Comparison of ENCODE assay signal across 8 cellular contexts in genomic region chr6:85923013-85923430, GRCh38.
A peak's percentile ranks its signal among the peaks of the same experiment; 100 is the strongest.
DNase-seq lines count a peak whose midpoint lies in the region; ATAC-seq, FAIRE-seq and TF ChIP-seq lines count a peak whose summit lies in the region.

No MANE protein-coding gene starts in this region.

- 0 to 4% methylated on average over 2 of the region's 2 CpGs for WGBS in body of pancreas, 2 donors
- WGBS in upper lobe of left lung, 2 donors, result 0 to 8% methylated on average over 2 of the region's 2 CpGs

- H3K9ac ChIP-seq in kidney (ENCODE audit: low read length in 2 of 2), result no peak overlapping the region

- TF ChIP-seq POLR2A in body of pancreas (IDR thresholded peaks at IDR 0.05) (no peak), upper lobe of left lung (IDR thresholded peaks at IDR 0.05) (no peak)

- peak; percentile 41 for FAIRE-seq in kidney (lab: Jason Lieb, UNC)

- no peaks in the 10 kb centered on the region for H3K9me3 ChIP-seq in body of pancreas
- no peaks in the 10 kb centered on the region for H3K9me3 ChIP-seq in kidney (ENCODE audit: control insufficient read depth in 1 of 2, low read length in 2 of 2)
- no peaks in the 10 kb centered on the region for H3K9me3 ChIP-seq in upper lobe of left lung

- intact Hi-C loops in body of pancreas (cut with DNase I) (no loop called here), kidney (cut with DNase I) (no loop called here)

- peak; percentile 3 for DNase-seq in activated CD4-positive, alpha-beta T cell treated with anti-CD3 and anti-CD28 coated beads for 48 hours
- no peak for DNase-seq in activated CD4-positive, alpha-beta T cell treated with anti-CD3 and anti-CD28 coated beads for 1 hour
- DNase-seq in NCI-H748 (lab: John Stamatoyannopoulos, UW; ENCODE audit: unreplicated experiment) (peak; percentile 67), body of pancreas (peak; percentile 41 to 64 (median 51)), kidney (no peak), upper lobe of left lung (no peak)

- no peaks in the 10 kb centered on the region for H3K27me3 ChIP-seq in body of pancreas
- H3K27me3 ChIP-seq in upper lobe of left lung, result no peaks in the 10 kb centered on the region

- H3K36me3 ChIP-seq in body of pancreas (replicated peaks in 1 of 2; ENCODE audit: insufficient read depth in 1 of 2, low read depth in 2 of 2) (no peaks in the 10 kb centered on the region), kidney (ENCODE audit: control insufficient read depth in 1 of 2, insufficient read depth in 2 of 2, low read length in 2 of 2) (no peaks in the 10 kb centered on the region), upper lobe of left lung (no peaks in the 10 kb centered on the region)

- TF ChIP-seq CTCF in body of pancreas (IDR thresholded peaks at IDR 0.05) (peak; percentile 55 to 93 (median 91)), kidney (IDR thresholded peaks at IDR 0.05; ENCODE audit: borderline replicate concordance, extremely low read depth, insufficient read depth) (peak; percentile 78), upper lobe of left lung (IDR thresholded peaks at IDR 0.05) (peak in 5 of 6 experiments; percentile 36 to 64 (median 49))

- H3K4me1 ChIP-seq in body of pancreas (peaks cover 5% of the 10 kb centered on the region), kidney (ENCODE audit: control insufficient read depth in 1 of 2, insufficient read depth in 1 of 2, low read depth in 1 of 2, low read length in 2 of 2) (no peaks in the 10 kb centered on the region), upper lobe of left lung (no peaks in the 10 kb centered on the region)

- no peak for TF ChIP-seq EP300 in upper lobe of left lung (IDR thresholded peaks at IDR 0.05)

- H3K4me3 ChIP-seq in body of pancreas (no peak overlapping the region), kidney (ENCODE audit: low read length in 2 of 2) (no peak overlapping the region), upper lobe of left lung (no peak overlapping the region)

- peak; percentile 97 for ATAC-seq in GM21390 (IDR thresholded peaks at IDR 0.05; ENCODE audit: unreplicated experiment)
- peak; percentile 87 for ATAC-seq in HG03469 (IDR thresholded peaks at IDR 0.05; ENCODE audit: unreplicated experiment)
- ATAC-seq in body of pancreas, result peak; percentile 93
- peak; percentile 58 to 59 for ATAC-seq in upper lobe of left lung (ENCODE audit: low FRiP score in 2 of 2)

- H3K27ac ChIP-seq in body of pancreas, result no peak overlapping the region
- no peak overlapping the region for H3K27ac ChIP-seq in kidney (ENCODE audit: low read depth in 2 of 2, low read length in 2 of 2)
- no peak overlapping the region for H3K27ac ChIP-seq in upper lobe of left lung

Comparison
In these comparisons a context has a peak if more than half of its experiments do, and no peak if none do; other contexts are left out.
1. DNase-seq: peak in activated CD4-positive, alpha-beta T cell treated with anti-CD3 and anti-CD28 coated beads for 48 hours (single experiment), NCI-H748 (single experiment) and body of pancreas (4 of 4); none in activated CD4-positive, alpha-beta T cell treated with anti-CD3 and anti-CD28 coated beads for 1 hour (single experiment), kidney (single experiment) and upper lobe of left lung (0 of 2).
2. Peak in every context shown above with its lines, with median percentiles within 50 percentile points of each other: ATAC-seq and CTCF ChIP-seq.